ENCODE assay signal across 10 cellular contexts in genomic region chr9:34578241-34579096, GRCh38. TPM values are rescaled to one million over a fixed set of nuclear protein-coding genes. Genes with fewer than 3 reads are reported as not detected.
DNase-seq lines count a peak whose midpoint lies in the region; ATAC-seq lines count a peak whose summit lies in the region.
"Had no signal": no experiment of that assay in that cellular context is flagged by ENCODE, and none has a peak within 500 bp of the region (broad histone marks: within the 10 kb centered on the region; RNA-seq: fewer than 3 reads in every experiment).

No MANE protein-coding gene starts in this region.

- H3K4ac ChIP-seq in mesendoderm (ENCODE audit: low read depth, low read length): no peak overlapping the region

- H4K5ac ChIP-seq in mesendoderm (ENCODE audit: low read length): no peak overlapping the region

- peak overlapping the region; percentile 68 for H4K8ac ChIP-seq in mesendoderm (ENCODE audit: low read depth, low read length)

- H3K27ac ChIP-seq in mesendoderm (ENCODE audit: low read depth, low read length): peak overlapping the region; percentile 64
- H3K27ac ChIP-seq: HL-60 had no signal

- ATAC-seq in HG03342 (IDR thresholded peaks at IDR 0.05; ENCODE audit: unreplicated experiment) (no peak), left lobe of liver (no peak)

- no peaks in the 10 kb centered on the region for H3K79me1 ChIP-seq in mesendoderm (ENCODE audit: low read length)

- DNase-seq in stimulated activated CD4-positive, alpha-beta T cell treated with anti-CD3 and anti-CD28 coated beads, Interleukin-15, amount 100 ng/mL, for 24 hours: peak; percentile 41
- DNase-seq in stimulated activated CD4-positive, alpha-beta T cell treated with anti-CD3 and anti-CD28 coated beads, Interleukin-2, amount 100 ng/mL, for 48 hours: no peak
- peak; percentile 48 for DNase-seq in dermis blood vessel endothelial cell
- peak; percentile 90 for DNase-seq in mesendoderm
- no peak for DNase-seq in AML-193 (lab: John Stamatoyannopoulos, UW)
- no peak for DNase-seq in NCI-H2081 (lab: John Stamatoyannopoulos, UW)
- DNase-seq in left lobe of liver (ENCODE audit: low spot score): no peak

- no peaks in the 10 kb centered on the region for H3K27me3 ChIP-seq in mesendoderm (ENCODE audit: insufficient read depth, low read length, poor library complexity)

- no peaks in the 10 kb centered on the region for H3K79me2 ChIP-seq in mesendoderm (ENCODE audit: control insufficient read depth, insufficient read depth, low read length)

- peak overlapping the region; percentile 94 for H3K23ac ChIP-seq in mesendoderm (ENCODE audit: low read length)

- H3K4me1 ChIP-seq in mesendoderm (ENCODE audit: control insufficient read depth, low read depth, low read length): peaks cover 22% of the 10 kb centered on the region

- no peak overlapping the region for H2AK5ac ChIP-seq in mesendoderm (ENCODE audit: low read length)

- no peaks in the 10 kb centered on the region for H3K36me3 ChIP-seq in mesendoderm (ENCODE audit: control insufficient read depth, insufficient read depth, low read length)

- H3K18ac ChIP-seq in mesendoderm (ENCODE audit: low read length): peak overlapping the region; percentile 77

- H2BK120ac ChIP-seq in mesendoderm (ENCODE audit: low read depth, low read length): peak overlapping the region; percentile 9

- H3K9ac ChIP-seq in mesendoderm (ENCODE audit: low read length): peak overlapping the region; percentile 60

- no peak overlapping the region for H3K4me3 ChIP-seq in mesendoderm (ENCODE audit: low read length)

- no peak overlapping the region for H2BK15ac ChIP-seq in mesendoderm (replicated peaks; ENCODE audit: low read depth)

- peak overlapping the region; percentile 89 for H3K56ac ChIP-seq in mesendoderm (ENCODE audit: low read length)

- H2BK5ac ChIP-seq in mesendoderm (ENCODE audit: low read length): peak overlapping the region; percentile 45

- peak overlapping the region; percentile 73 for H3K4me2 ChIP-seq in mesendoderm (ENCODE audit: low read length)

- no CpG with 5 or more reads among the region's 28 CpGs for WGBS in mesendoderm (ENCODE audit: extremely low coverage, insufficient coverage, low lambda C conversion rate)

RNA-seq across cellular contexts. Expression of gene CNTFR, which starts 11.1 kb away (rescaled TPM):
- total RNA-seq in dermis blood vessel endothelial cell: not detected in 2 replicates
- polyA plus RNA-seq in mesendoderm (2013, experiment 1 of 2): 4.5 TPM
- polyA plus RNA-seq in mesendoderm (2013, experiment 2 of 2): 4.3 TPM
- 13.0 TPM for total RNA-seq in left lobe of liver
- total RNA-seq: glomerular endothelial cell had no signal

RNA-seq across cellular contexts. Expression of gene RPP25L, which starts 33.4 kb away (rescaled TPM):
- total RNA-seq in dermis blood vessel endothelial cell (21.4 and 31.8 TPM in 2 replicates), left lobe of liver (25.5 TPM)
- polyA plus RNA-seq in mesendoderm (2013, experiment 1 of 2): 19.6 TPM
- 19.3 TPM for polyA plus RNA-seq in mesendoderm (2013, experiment 2 of 2)

RNA-seq across cellular contexts. Expression of gene DCTN3, which starts 41.8 kb away (rescaled TPM):
- 65.3 and 74.4 TPM in 2 replicates for total RNA-seq in dermis blood vessel endothelial cell
- 27.5 TPM for polyA plus RNA-seq in mesendoderm (2013, experiment 1 of 2)
- 26.4 TPM for polyA plus RNA-seq in mesendoderm (2013, experiment 2 of 2)
- total RNA-seq in left lobe of liver: 31.4 TPM

RNA-seq across cellular contexts. Expression of gene ARID3C, which starts 50.4 kb away (rescaled TPM):
- total RNA-seq in dermis blood vessel endothelial cell: 0.09 and 0.51 TPM in 2 replicates
- not detected for polyA plus RNA-seq in mesendoderm (2013, experiment 1 of 2)
- polyA plus RNA-seq in mesendoderm (2013, experiment 2 of 2): not detected
- 8.8 TPM for total RNA-seq in left lobe of liver

RNA-seq across cellular contexts. Expression of gene ENHO, which starts 55.7 kb away (rescaled TPM):
- total RNA-seq in dermis blood vessel endothelial cell (0.42 TPM in 1 of 2 replicates, not detected in the other), left lobe of liver (3.9 TPM)
- polyA plus RNA-seq in mesendoderm (2013, experiment 1 of 2): 7.3 TPM
- polyA plus RNA-seq in mesendoderm (2013, experiment 2 of 2): 7.1 TPM
- total RNA-seq: glomerular endothelial cell had no signal

Comparison
In these comparisons a context has a peak if more than half of its experiments do, and no peak if none do; other contexts are left out.
1. DNase-seq: peak in stimulated activated CD4-positive, alpha-beta T cell treated with anti-CD3 and anti-CD28 coated beads, Interleukin-15, amount 100 ng/mL, for 24 hours (single experiment), dermis blood vessel endothelial cell (single experiment) and mesendoderm (single experiment); none in stimulated activated CD4-positive, alpha-beta T cell treated with anti-CD3 and anti-CD28 coated beads, Interleukin-2, amount 100 ng/mL, for 48 hours (0 of 2), AML-193 (0 of 2), NCI-H2081 (0 of 2) and left lobe of liver (single experiment).
2. RNA of gene CNTFR, which starts 11.1 kb away (total RNA-seq): 13.0 TPM in left lobe of liver (single experiment); not detected in dermis blood vessel endothelial cell; every median in the first group is over 10 times any median in the second.